2 cellular contexts compared by ENCODE assay signal in the genomic region with DNA sequence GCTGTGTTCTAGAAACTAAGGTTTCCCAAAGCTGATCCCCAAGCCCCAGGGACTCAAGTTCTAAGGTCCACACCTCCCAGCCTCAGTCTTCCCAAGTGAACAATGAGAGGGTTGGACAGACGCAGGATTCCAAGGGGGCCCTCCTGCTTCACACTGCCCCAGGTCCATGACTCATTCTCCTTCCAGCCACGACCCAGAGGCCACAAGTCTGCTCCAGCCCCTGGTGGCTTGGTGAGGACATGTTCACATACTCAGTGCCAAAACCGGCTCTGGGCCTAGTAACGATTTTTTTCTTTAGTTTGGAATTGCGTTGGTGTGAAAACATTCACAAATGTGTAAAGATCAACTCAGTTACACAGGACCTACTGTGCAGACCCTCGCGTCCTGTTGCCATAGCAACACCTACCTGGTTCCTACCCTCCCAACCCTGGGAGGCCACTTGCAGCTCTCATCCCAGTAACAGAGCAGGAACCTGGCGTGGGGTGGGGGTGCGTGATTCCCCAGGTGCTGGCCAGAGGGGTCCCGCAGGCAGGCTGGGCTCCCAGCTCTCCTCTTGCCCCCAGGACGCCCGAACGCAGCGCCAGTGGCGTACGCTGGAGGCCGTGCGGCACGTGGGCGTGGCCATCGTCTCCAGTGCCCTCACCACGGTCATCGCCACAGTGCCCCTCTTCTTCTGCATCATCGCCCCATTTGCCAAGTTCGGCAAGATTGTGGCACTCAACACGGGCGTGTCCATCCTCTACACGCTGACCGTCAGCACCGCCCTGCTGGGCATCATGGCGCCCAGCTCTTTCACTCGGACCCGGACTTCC.
A peak's percentile ranks its signal among the peaks of the same experiment; 100 is the strongest.
TF ChIP-seq lines count a peak whose summit lies in the region.

No MANE protein-coding gene starts in this region.

TF ChIP-seq in A549, 52 proteins besides CTCF, POLR2A, EP300 and RAD21:
- TF ChIP-seq TFCP2L1 (CRISPR knock-in tag; IDR thresholded peaks at IDR 0.05) (no peak), CBX8 (IDR thresholded peaks at IDR 0.05) (no peak), ZFP36 (IDR thresholded peaks at IDR 0.05; ENCODE audit: borderline replicate concordance, partially characterized antibody) (no peak), SREBF2 (IDR thresholded peaks at IDR 0.05) (no peak), RARB (CRISPR knock-in tag; IDR thresholded peaks at IDR 0.05) (no peak), RFX5 (IDR thresholded peaks at IDR 0.05) (no peak), KDM5A (IDR thresholded peaks at IDR 0.05) (no peak), HOXA7 (CRISPR knock-in tag; IDR thresholded peaks at IDR 0.05) (no peak), HOXB13 (CRISPR knock-in tag; IDR thresholded peaks at IDR 0.05; ENCODE audit: low read depth) (no peak), GATA3 (IDR thresholded peaks at IDR 0.05; ENCODE audit: borderline replicate concordance) (no peak), MAZ (IDR thresholded peaks at IDR 0.05; ENCODE audit: borderline replicate concordance, low read depth, low read length) (no peak), CEBPB (IDR thresholded peaks at IDR 0.05) (no peak), MAFK (IDR thresholded peaks at IDR 0.05; ENCODE audit: partially characterized antibody) (no peak), MYC (IDR thresholded peaks at IDR 0.05; ENCODE audit: borderline replicate concordance, low read length) (no peak), ZC3H11A (IDR thresholded peaks at IDR 0.05) (no peak), HOXB5 (CRISPR knock-in tag; IDR thresholded peaks at IDR 0.05) (no peak), SMC3 (IDR thresholded peaks at IDR 0.05) (no peak)
- TF ChIP-seq, protein P1, sequence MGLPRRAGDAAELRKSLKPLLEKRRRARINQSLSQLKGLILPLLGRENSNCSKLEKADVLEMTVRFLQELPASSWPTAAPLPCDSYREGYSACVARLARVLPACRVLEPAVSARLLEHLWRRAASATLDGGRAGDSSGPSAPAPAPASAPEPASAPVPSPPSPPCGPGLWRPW (IDR thresholded peaks at IDR 0.05) = no peak
- TF ChIP-seq, protein P2, sequence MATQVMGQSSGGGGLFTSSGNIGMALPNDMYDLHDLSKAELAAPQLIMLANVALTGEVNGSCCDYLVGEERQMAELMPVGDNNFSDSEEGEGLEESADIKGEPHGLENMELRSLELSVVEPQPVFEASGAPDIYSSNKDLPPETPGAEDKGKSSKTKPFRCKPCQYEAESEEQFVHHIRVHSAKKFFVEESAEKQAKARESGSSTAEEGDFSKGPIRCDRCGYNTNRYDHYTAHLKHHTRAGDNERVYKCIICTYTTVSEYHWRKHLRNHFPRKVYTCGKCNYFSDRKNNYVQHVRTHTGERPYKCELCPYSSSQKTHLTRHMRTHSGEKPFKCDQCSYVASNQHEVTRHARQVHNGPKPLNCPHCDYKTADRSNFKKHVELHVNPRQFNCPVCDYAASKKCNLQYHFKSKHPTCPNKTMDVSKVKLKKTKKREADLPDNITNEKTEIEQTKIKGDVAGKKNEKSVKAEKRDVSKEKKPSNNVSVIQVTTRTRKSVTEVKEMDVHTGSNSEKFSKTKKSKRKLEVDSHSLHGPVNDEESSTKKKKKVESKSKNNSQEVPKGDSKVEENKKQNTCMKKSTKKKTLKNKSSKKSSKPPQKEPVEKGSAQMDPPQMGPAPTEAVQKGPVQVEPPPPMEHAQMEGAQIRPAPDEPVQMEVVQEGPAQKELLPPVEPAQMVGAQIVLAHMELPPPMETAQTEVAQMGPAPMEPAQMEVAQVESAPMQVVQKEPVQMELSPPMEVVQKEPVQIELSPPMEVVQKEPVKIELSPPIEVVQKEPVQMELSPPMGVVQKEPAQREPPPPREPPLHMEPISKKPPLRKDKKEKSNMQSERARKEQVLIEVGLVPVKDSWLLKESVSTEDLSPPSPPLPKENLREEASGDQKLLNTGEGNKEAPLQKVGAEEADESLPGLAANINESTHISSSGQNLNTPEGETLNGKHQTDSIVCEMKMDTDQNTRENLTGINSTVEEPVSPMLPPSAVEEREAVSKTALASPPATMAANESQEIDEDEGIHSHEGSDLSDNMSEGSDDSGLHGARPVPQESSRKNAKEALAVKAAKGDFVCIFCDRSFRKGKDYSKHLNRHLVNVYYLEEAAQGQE (IDR thresholded peaks at IDR 0.05) = no peak

TF ChIP-seq in K562, 482 proteins besides CTCF, POLR2A, EP300 and RAD21:
- TF ChIP-seq GABPB2 (CRISPR knock-in tag; conservative IDR thresholded peaks at IDR 0.05) = no peak
- TF ChIP-seq, protein P3, sequence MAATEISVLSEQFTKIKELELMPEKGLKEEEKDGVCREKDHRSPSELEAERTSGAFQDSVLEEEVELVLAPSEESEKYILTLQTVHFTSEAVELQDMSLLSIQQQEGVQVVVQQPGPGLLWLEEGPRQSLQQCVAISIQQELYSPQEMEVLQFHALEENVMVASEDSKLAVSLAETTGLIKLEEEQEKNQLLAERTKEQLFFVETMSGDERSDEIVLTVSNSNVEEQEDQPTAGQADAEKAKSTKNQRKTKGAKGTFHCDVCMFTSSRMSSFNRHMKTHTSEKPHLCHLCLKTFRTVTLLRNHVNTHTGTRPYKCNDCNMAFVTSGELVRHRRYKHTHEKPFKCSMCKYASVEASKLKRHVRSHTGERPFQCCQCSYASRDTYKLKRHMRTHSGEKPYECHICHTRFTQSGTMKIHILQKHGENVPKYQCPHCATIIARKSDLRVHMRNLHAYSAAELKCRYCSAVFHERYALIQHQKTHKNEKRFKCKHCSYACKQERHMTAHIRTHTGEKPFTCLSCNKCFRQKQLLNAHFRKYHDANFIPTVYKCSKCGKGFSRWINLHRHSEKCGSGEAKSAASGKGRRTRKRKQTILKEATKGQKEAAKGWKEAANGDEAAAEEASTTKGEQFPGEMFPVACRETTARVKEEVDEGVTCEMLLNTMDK (IDR thresholded peaks at IDR 0.05; ENCODE audit: borderline replicate concordance, insufficient read depth, low read depth, low read length, poor library complexity, severe bottlenecking) = peak; percentile 6
- TF ChIP-seq RFX1 (IDR thresholded peaks at IDR 0.05) = peak; percentile 83
- no peak for TF ChIP-seq SRSF1 (IDR thresholded peaks at IDR 0.05; ENCODE audit: low read depth, low read length)
- TF ChIP-seq, protein P4, sequence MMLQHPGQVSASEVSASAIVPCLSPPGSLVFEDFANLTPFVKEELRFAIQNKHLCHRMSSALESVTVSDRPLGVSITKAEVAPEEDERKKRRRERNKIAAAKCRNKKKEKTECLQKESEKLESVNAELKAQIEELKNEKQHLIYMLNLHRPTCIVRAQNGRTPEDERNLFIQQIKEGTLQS (IDR thresholded peaks at IDR 0.05) = peak; percentile 21; the same call in 1 of the 2 replicates
- TF ChIP-seq, protein P4 (CRISPR knock-in tag; conservative IDR thresholded peaks at IDR 0.05) = no peak
- peak; percentile 75 for TF ChIP-seq HNRNPLL (IDR thresholded peaks at IDR 0.05; ENCODE audit: low read depth, low read length, poor library complexity, severe bottlenecking)
